Comparison of ENCODE assay signal across 1 cellular context in the genomic region with DNA sequence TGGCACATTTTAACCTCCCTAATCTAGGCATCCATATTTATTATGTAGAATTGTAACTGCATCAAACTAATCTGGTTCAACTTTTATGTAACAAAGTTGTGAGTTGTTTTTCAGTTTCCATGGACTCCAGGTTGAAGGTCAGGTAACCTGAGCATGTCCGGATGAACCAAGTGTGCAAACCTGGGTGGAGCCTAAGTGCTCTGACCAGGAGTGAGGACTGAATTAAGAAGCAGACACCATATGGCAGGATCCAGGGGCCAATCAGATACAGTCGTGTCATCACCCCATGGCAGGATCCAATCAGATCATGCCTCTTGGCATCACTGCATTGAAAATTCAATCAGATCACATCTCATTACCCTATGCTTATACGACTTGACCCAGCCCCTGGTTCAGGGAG.
TF ChIP-seq lines count a peak whose summit lies in the region.

No MANE protein-coding gene starts in this region.

TF ChIP-seq in HepG2, 621 proteins besides CTCF, POLR2A, EP300 and RAD21 (continued from another document):
- TF ChIP-seq POGZ (CRISPR knock-in tag; IDR thresholded peaks at IDR 0.05) (peak; percentile 56), ZNF567 (CRISPR knock-in tag; IDR thresholded peaks at IDR 0.05; ENCODE audit: borderline replicate concordance) (no peak), KLF9 (CRISPR knock-in tag; IDR thresholded peaks at IDR 0.05; ENCODE audit: low read depth) (no peak), AHR (CRISPR knock-in tag; IDR thresholded peaks at IDR 0.05) (no peak), CREM (IDR thresholded peaks at IDR 0.05) (no peak), CREM (CRISPR knock-in tag; IDR thresholded peaks at IDR 0.05) (no peak)
